Comparison of ENCODE assay signal across 11 cellular contexts in the genomic region with DNA sequence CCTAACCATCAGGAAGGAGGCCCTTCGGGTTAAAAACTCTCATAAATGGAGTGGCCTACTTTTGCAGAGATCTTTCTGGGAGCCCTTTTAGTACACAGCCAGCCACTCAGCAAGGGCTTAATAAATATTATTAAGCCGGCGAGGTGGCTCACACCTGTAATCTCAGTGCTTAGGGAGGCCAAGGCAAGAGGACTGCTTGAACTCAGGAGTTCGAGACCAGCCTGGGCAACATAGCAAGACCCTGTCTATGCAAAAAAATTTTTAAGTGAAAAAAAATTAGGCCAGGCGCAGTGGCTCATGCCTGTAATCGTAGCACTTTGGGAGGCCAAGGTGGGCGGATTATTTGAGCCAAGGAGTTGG. TPM values are rescaled to one million over a fixed set of nuclear protein-coding genes. Genes with fewer than 3 reads are reported as not detected.
DNase-seq lines count a peak whose midpoint lies in the region.
"Had no signal": no experiment of that assay in that cellular context is flagged by ENCODE, and none has a peak within 500 bp of the region (broad histone marks: within the 10 kb centered on the region; RNA-seq: fewer than 3 reads in every experiment).

No MANE protein-coding gene starts in this region.

- peaks cover 6 to 8% of the 10 kb centered on the region in 2 donors for H3K36me3 ChIP-seq in stomach smooth muscle (ENCODE audit: control insufficient read depth in 2 of 2, insufficient read depth in 2 of 2, low read length in 2 of 2)

- H3K4me3 ChIP-seq in iPS-18c (ENCODE audit: insufficient read depth, low read depth, low read length) (peak overlapping the region; percentile 46; the same call in 1 of the 2 replicates), stomach smooth muscle (ENCODE audit: low read length in 2 of 2) (peak overlapping the region in 1 of 2 donors; percentile 96)

- peaks cover 57% of the 10 kb centered on the region for H3K4me1 ChIP-seq in stomach smooth muscle (ENCODE audit: control insufficient read depth, insufficient read depth, low read length)

- H3K36me3 Mint-ChIP-seq in T-helper 1 cell treated with Interleukin-12 subunit alpha and Interleukin-12 subunit beta and Interleukin-4 antibody, amounts not matched to agents 30 μg/mL and 1 μg/mL, for 36 hours (ENCODE audit: low read depth): no peaks in the 10 kb centered on the region
- H3K36me3 Mint-ChIP-seq in activated T-helper 1 cell treated with anti-CD3 and anti-CD28 coated beads, Interleukin-12 subunit alpha, Interleukin-12 subunit beta, Interleukin-2, Interleukin-4 antibody, amounts not matched to agents 30 ng/mL and 10 ng/mL and 1 ng/mL, durations not matched to agents 14 hours and 24 hours and 36 hours (ENCODE audit: low read depth): no peaks in the 10 kb centered on the region

- no peak overlapping the region for H3K27ac Mint-ChIP-seq in T-helper 1 cell treated with Interleukin-12 subunit alpha and Interleukin-12 subunit beta and Interleukin-4 antibody, amounts not matched to agents 30 μg/mL and 1 μg/mL, for 36 hours
- H3K27ac Mint-ChIP-seq in activated T-helper 1 cell treated with anti-CD3 and anti-CD28 coated beads, Interleukin-12 subunit alpha, Interleukin-12 subunit beta, Interleukin-2, Interleukin-4 antibody, amounts not matched to agents 30 ng/mL and 10 ng/mL and 1 ng/mL, durations not matched to agents 14 hours and 24 hours and 36 hours: no peak overlapping the region

- intact Hi-C loops in activated T-helper 1 cell treated with anti-CD3 and anti-CD28 coated beads, Interleukin-12 subunit alpha, Interleukin-12 subunit beta, Interleukin-2, Interleukin-4 antibody, amounts not matched to agents 30 ng/mL and 10 ng/mL and 1 ng/mL, durations not matched to agents 14 hours and 24 hours and 36 hours (cut with micrococcal nuclease): loop anchor here (5.0 kb wide), 2 partner anchors 41 to 44 kb away; partner anchors contain the start of gene SPC24

- H3K9me3 Mint-ChIP-seq in T-helper 1 cell treated with Interleukin-12 subunit alpha and Interleukin-12 subunit beta and Interleukin-4 antibody, amounts not matched to agents 30 μg/mL and 1 μg/mL, for 36 hours: no peaks in the 10 kb centered on the region
- H3K9me3 Mint-ChIP-seq in activated T-helper 1 cell treated with anti-CD3 and anti-CD28 coated beads, Interleukin-12 subunit alpha, Interleukin-12 subunit beta, Interleukin-2, Interleukin-4 antibody, amounts not matched to agents 30 ng/mL and 10 ng/mL and 1 ng/mL, durations not matched to agents 14 hours and 24 hours and 36 hours: no peaks in the 10 kb centered on the region

- DNase-seq in T-helper 1 cell: no peak
- no peak for DNase-seq in activated T-helper 1 cell treated with anti-CD3 and anti-CD28 coated beads, Interleukin-12 subunit alpha, Interleukin-12 subunit beta, Interleukin-2, Interleukin-4 antibody, amounts not matched to agents 30 ng/mL and 10 ng/mL and 1 ng/mL, durations not matched to agents 14 hours and 24 hours and 36 hours (ENCODE audit: low spot score)
- no peak for DNase-seq in stimulated activated naive CD4-positive, alpha-beta T cell treated with Interleukin-2 at 50 U/mL for 16 hours (lab: John Stamatoyannopoulos, UW)
- DNase-seq in islet precursor cell: no peak
- DNase-seq in NAMALWA (ENCODE audit: low spot score): no peak

- H3K27ac ChIP-seq in stomach smooth muscle (ENCODE audit: low read length): peak overlapping the region; percentile 67

- peak overlapping the region in 1 of 2 donors; percentile 36 for H3K9ac ChIP-seq in stomach smooth muscle (ENCODE audit: low read length in 2 of 2)

- H3K27me3 ChIP-seq in stomach smooth muscle (ENCODE audit: control insufficient read depth in 1 of 2, insufficient read depth in 2 of 2, low read length in 2 of 2): no peaks in the 10 kb centered on the region

- H3K9me3 ChIP-seq in iPS-18c (ENCODE audit: control insufficient read depth, insufficient read depth, low read length) (no peaks in the 10 kb centered on the region), stomach smooth muscle (ENCODE audit: control insufficient read depth in 2 of 2, low read length in 2 of 2) (no peaks in the 10 kb centered on the region)

- H3K27me3 Mint-ChIP-seq in T-helper 1 cell treated with Interleukin-12 subunit alpha and Interleukin-12 subunit beta and Interleukin-4 antibody, amounts not matched to agents 30 μg/mL and 1 μg/mL, for 36 hours (ENCODE audit: low read depth): peaks cover 15% of the 10 kb centered on the region
- H3K27me3 Mint-ChIP-seq in activated T-helper 1 cell treated with anti-CD3 and anti-CD28 coated beads, Interleukin-12 subunit alpha, Interleukin-12 subunit beta, Interleukin-2, Interleukin-4 antibody, amounts not matched to agents 30 ng/mL and 10 ng/mL and 1 ng/mL, durations not matched to agents 14 hours and 24 hours and 36 hours (ENCODE audit: insufficient read depth): peaks cover 21% of the 10 kb centered on the region

- peak overlapping the region; percentile 58 for H3K4me3 Mint-ChIP-seq in T-helper 1 cell treated with Interleukin-12 subunit alpha and Interleukin-12 subunit beta and Interleukin-4 antibody, amounts not matched to agents 30 μg/mL and 1 μg/mL, for 36 hours
- H3K4me3 Mint-ChIP-seq in activated T-helper 1 cell treated with anti-CD3 and anti-CD28 coated beads, Interleukin-12 subunit alpha, Interleukin-12 subunit beta, Interleukin-2, Interleukin-4 antibody, amounts not matched to agents 30 ng/mL and 10 ng/mL and 1 ng/mL, durations not matched to agents 14 hours and 24 hours and 36 hours: peak overlapping the region; percentile 75

- H3K4me1 Mint-ChIP-seq in T-helper 1 cell treated with Interleukin-12 subunit alpha and Interleukin-12 subunit beta and Interleukin-4 antibody, amounts not matched to agents 30 μg/mL and 1 μg/mL, for 36 hours (ENCODE audit: low read depth): peaks cover 5% of the 10 kb centered on the region
- no peaks in the 10 kb centered on the region for H3K4me1 Mint-ChIP-seq in activated T-helper 1 cell treated with anti-CD3 and anti-CD28 coated beads, Interleukin-12 subunit alpha, Interleukin-12 subunit beta, Interleukin-2, Interleukin-4 antibody, amounts not matched to agents 30 ng/mL and 10 ng/mL and 1 ng/mL, durations not matched to agents 14 hours and 24 hours and 36 hours (ENCODE audit: low read depth)

RNA-seq across cellular contexts. Expression of gene KANK2, which starts 0.8 kb away (rescaled TPM):
- 2.7 and 3.9 TPM in 2 replicates for total RNA-seq in activated T-helper 1 cell treated with anti-CD3 and anti-CD28 coated beads, Interleukin-12 subunit alpha, Interleukin-12 subunit beta, Interleukin-2, Interleukin-4 antibody, amounts not matched to agents 30 ng/mL and 10 ng/mL and 1 ng/mL, durations not matched to agents 14 hours and 24 hours and 36 hours

RNA-seq across cellular contexts. Expression of gene ANGPTL8, which starts 41.3 kb away (rescaled TPM):
- not detected in 2 replicates for total RNA-seq in activated T-helper 1 cell treated with anti-CD3 and anti-CD28 coated beads, Interleukin-12 subunit alpha, Interleukin-12 subunit beta, Interleukin-2, Interleukin-4 antibody, amounts not matched to agents 30 ng/mL and 10 ng/mL and 1 ng/mL, durations not matched to agents 14 hours and 24 hours and 36 hours
- total RNA-seq: A172; activated CD8-positive, alpha-beta memory T cell treated with anti-CD3 and anti-CD28 coated beads for 36 hours; M059J had no signal

RNA-seq across cellular contexts. Expression of gene SPC24, which starts 42.6 kb away (rescaled TPM):
- 30.3 and 30.4 TPM in 2 replicates for total RNA-seq in activated T-helper 1 cell treated with anti-CD3 and anti-CD28 coated beads, Interleukin-12 subunit alpha, Interleukin-12 subunit beta, Interleukin-2, Interleukin-4 antibody, amounts not matched to agents 30 ng/mL and 10 ng/mL and 1 ng/mL, durations not matched to agents 14 hours and 24 hours and 36 hours
